In the genomic region with DNA sequence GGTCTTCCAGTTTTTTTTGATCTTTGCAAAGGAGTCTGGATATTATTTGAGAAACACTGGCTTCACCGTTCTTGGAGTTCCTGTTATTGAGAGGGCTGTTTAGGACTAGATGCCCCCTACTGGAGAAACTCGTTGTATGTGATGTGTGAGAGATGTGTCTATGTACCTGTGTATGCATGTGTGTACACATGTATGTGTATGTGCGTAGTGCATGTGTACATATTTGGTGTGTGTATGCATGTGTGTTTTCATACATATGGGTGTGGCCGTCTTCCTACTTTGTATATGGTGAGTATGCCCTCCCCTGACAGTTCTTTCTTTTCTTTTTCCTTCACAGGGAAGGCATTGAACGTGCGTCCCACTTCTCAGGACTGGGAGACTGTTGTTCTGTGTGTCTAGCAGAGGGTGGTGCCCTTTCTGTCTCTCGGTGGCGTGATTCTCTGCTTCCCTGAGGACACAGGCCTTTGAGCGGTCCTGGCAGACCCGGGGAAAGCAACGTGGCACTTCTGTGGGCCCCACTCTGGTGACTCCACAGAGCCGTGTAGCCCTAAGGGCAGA, we compare ENCODE assay signal across 1 cellular context.
TF ChIP-seq lines count a peak whose summit lies in the region.

No MANE protein-coding gene starts in this region.

TF ChIP-seq in H1, 55 proteins besides CTCF, POLR2A, EP300 and RAD21:
- TF ChIP-seq TEAD4 (IDR thresholded peaks at IDR 0.05; ENCODE audit: low read depth, low read length): no peak
- no peak for TF ChIP-seq TAF7 (optimal IDR thresholded peaks at IDR 0.05; ENCODE audit: borderline replicate concordance, low read depth, low read length)
- no peak for TF ChIP-seq TBP (IDR thresholded peaks at IDR 0.05; ENCODE audit: low read depth, low read length)
- no peak for TF ChIP-seq ASH2L (IDR thresholded peaks at IDR 0.05; ENCODE audit: low read length)
- TF ChIP-seq RFX5 (IDR thresholded peaks at IDR 0.05; ENCODE audit: borderline replicate concordance, low read depth, low read length): no peak
- TF ChIP-seq CREB1 (IDR thresholded peaks at IDR 0.05): no peak
- TF ChIP-seq CEBPB (IDR thresholded peaks at IDR 0.05; ENCODE audit: low read depth, low read length): no peak
- TF ChIP-seq, protein P1, sequence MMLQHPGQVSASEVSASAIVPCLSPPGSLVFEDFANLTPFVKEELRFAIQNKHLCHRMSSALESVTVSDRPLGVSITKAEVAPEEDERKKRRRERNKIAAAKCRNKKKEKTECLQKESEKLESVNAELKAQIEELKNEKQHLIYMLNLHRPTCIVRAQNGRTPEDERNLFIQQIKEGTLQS (IDR thresholded peaks at IDR 0.05; ENCODE audit: insufficient read depth, low read depth, low read length): no peak
- TF ChIP-seq CBX8 (IDR thresholded peaks at IDR 0.05; ENCODE audit: borderline replicate concordance, low read depth, low read length): no peak
- no peak for TF ChIP-seq SRF (IDR thresholded peaks at IDR 0.05; ENCODE audit: low read depth, low read length)
- no peak for TF ChIP-seq SIN3A (conservative IDR thresholded peaks at IDR 0.05 in 1 of 2, IDR thresholded peaks at IDR 0.05 in 1 of 2; ENCODE audit: low read depth in 1 of 2, low read length in 2 of 2)
- no peak for TF ChIP-seq NANOG (IDR thresholded peaks at IDR 0.05; ENCODE audit: insufficient read depth, low read depth, low read length, poor library complexity, severe bottlenecking)
- TF ChIP-seq EZH2 (IDR thresholded peaks at IDR 0.05; ENCODE audit: low read depth, low read length, severe bottlenecking): no peak
- TF ChIP-seq JUN (IDR thresholded peaks at IDR 0.05; ENCODE audit: low read depth, low read length): no peak
- no peak for TF ChIP-seq BACH1 (IDR thresholded peaks at IDR 0.05; ENCODE audit: low read length)
- no peak for TF ChIP-seq BRCA1 (IDR thresholded peaks at IDR 0.05; ENCODE audit: low read depth, low read length)
- TF ChIP-seq BCL11A (IDR thresholded peaks at IDR 0.05; ENCODE audit: low read depth in 2 of 2, low read length in 2 of 2): no peak
- no peak for TF ChIP-seq JUND (IDR thresholded peaks at IDR 0.05; ENCODE audit: low read length)
